8 cellular contexts compared by ENCODE assay signal in the genomic region with DNA sequence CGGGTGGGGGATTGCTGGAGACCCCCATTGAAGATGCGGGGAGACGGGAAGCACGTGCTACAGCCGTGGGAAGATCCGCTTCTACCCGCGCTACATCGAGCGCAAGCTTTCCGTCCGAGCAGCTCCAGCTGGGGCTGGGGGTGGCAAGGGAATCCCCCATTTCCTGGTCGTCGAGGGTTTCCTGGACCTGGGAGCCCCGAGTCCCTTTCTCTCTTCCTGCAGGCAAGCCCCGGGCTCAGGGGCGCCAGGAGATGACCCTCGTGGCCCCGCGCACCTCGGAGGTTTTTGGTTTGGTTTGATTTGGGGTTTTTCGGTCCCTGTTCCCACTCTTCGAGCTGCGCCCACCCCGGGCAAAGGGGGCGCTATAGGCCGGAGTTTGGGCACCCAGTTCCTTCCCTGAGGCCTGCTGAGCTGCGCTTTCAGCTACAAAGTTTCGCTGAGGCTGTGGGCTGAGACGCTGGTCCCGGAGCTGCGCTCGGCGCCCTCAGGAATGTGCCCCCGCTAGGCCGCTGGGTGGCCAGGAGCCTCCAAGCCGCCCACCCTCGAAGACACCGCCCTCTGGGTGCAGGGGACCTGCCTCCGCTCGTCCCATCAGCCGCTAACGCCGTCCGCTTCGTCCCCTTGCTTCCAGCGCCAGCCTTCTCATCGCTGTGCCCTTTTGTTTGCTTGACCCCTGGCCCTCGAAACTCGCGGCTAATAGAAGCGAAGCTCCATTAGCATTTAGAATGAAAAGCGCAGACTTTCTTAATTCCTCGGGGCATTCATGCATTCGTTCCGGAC. TPM values are rescaled to one million over a fixed set of nuclear protein-coding genes. Genes with fewer than 3 reads are reported as not detected.
DNase-seq lines count a peak whose midpoint lies in the region; TF ChIP-seq lines count a peak whose summit lies in the region.

No MANE protein-coding gene starts in this region.

- peak overlapping the region; percentile 15 for H3K9ac ChIP-seq in neuronal stem cell (ENCODE audit: low read depth, low read length, poor library complexity)

- peak overlapping the region; percentile 98 for H3K4me3 Mint-ChIP-seq in activated T-cell treated with anti-CD3 and anti-CD28 coated beads, Interleukin-2, amount 50 U/mL, for 24 hours

- H3K27ac ChIP-seq in neuronal stem cell (replicated peaks; ENCODE audit: low read length) (no peak overlapping the region), uterus (no peak overlapping the region)

- H3K27me3 ChIP-seq in neuronal stem cell (ENCODE audit: control insufficient read depth in 3 of 3, insufficient read depth in 3 of 3, low read depth in 1 of 3, low read length in 3 of 3): peaks cover 0 to 65% (median 21%) of the 10 kb centered on the region in 3 experiments
- H3K27me3 ChIP-seq in uterus: no peaks in the 10 kb centered on the region

- H3K23ac ChIP-seq in neuronal stem cell (ENCODE audit: low read depth, low read length, poor library complexity): peak overlapping the region; percentile 82

- peaks cover 4% of the 10 kb centered on the region for H3K79me1 ChIP-seq in neuronal stem cell (ENCODE audit: low read depth, low read length)

- H3K18ac ChIP-seq in neuronal stem cell (ENCODE audit: low read length): peak overlapping the region; percentile 98

- no peak overlapping the region for H3K14ac ChIP-seq in neuronal stem cell (ENCODE audit: low read length)

- H3K27ac Mint-ChIP-seq in activated T-cell treated with anti-CD3 and anti-CD28 coated beads, Interleukin-2, amount 50 U/mL, for 24 hours: peak overlapping the region; percentile 99

- peaks cover 66% of the 10 kb centered on the region for H3K36me3 Mint-ChIP-seq in activated T-cell treated with anti-CD3 and anti-CD28 coated beads, Interleukin-2, amount 50 U/mL, for 24 hours (ENCODE audit: low read depth)

- TF ChIP-seq POLR2A in uterus (IDR thresholded peaks at IDR 0.05): no peak

- H3K4me1 Mint-ChIP-seq in activated T-cell treated with anti-CD3 and anti-CD28 coated beads, Interleukin-2, amount 50 U/mL, for 24 hours (ENCODE audit: low read depth): peaks cover 85% of the 10 kb centered on the region

- H3K9me3 ChIP-seq in neuronal stem cell (replicated peaks in 1 of 2; ENCODE audit: control insufficient read depth in 2 of 2, insufficient read depth in 1 of 2, low read depth in 1 of 2, low read length in 2 of 2): peaks cover 0 to 2% of the 10 kb centered on the region in 2 donors
- H3K9me3 ChIP-seq in uterus: no peaks in the 10 kb centered on the region

- intact Hi-C loops in uterus (cut with DNase I; ENCODE audit: low total_unique reads): loop anchor here (10.0 kb wide), 1 partner anchor 590 kb away; no protein-coding TSS in a partner anchor

- H3K4me3 ChIP-seq in GM08714 (ENCODE audit: low read length): peak overlapping the region; percentile 68; the same call in 1 of the 2 replicates
- H3K4me3 ChIP-seq in fibroblast of mammary gland (ENCODE audit: control insufficient read depth, low read depth, low read length): peak overlapping the region; percentile 81
- H3K4me3 ChIP-seq in neuronal stem cell (ENCODE audit: low read length in 2 of 2): peak overlapping the region; percentile 69 to 76
- H3K4me3 ChIP-seq in uterus: peak overlapping the region; percentile 57 to 81

- peaks cover 0 to 7% of the 10 kb centered on the region in 2 donors for H3K36me3 ChIP-seq in neuronal stem cell (replicated peaks in 1 of 2; ENCODE audit: control insufficient read depth in 2 of 2, insufficient read depth in 2 of 2, low read length in 2 of 2)
- no peaks in the 10 kb centered on the region for H3K36me3 ChIP-seq in uterus

- H3K4me2 ChIP-seq in neuronal stem cell (ENCODE audit: insufficient read depth, low read length, poor library complexity, severe bottlenecking): peak overlapping the region; percentile 100

- H3K9me3 Mint-ChIP-seq in activated T-cell treated with anti-CD3 and anti-CD28 coated beads, Interleukin-2, amount 50 U/mL, for 24 hours: no peaks in the 10 kb centered on the region

- H2BK120ac ChIP-seq in neuronal stem cell (ENCODE audit: low read depth, low read length): peak overlapping the region; percentile 28

- no peak overlapping the region for H2BK5ac ChIP-seq in neuronal stem cell (ENCODE audit: low read length)

- no peak overlapping the region for H4K91ac ChIP-seq in neuronal stem cell (ENCODE audit: low read depth, low read length, poor library complexity)

- H2AK5ac ChIP-seq in neuronal stem cell (ENCODE audit: low read depth, low read length): peak overlapping the region; percentile 18

- peak overlapping the region; percentile 98 for H2AFZ ChIP-seq in neuronal stem cell (ENCODE audit: low read length)

- H2BK15ac ChIP-seq in neuronal stem cell (ENCODE audit: low read length): peak overlapping the region; percentile 98

- no peak overlapping the region for H3K4ac ChIP-seq in neuronal stem cell (ENCODE audit: low read length)

- H3K27me3 Mint-ChIP-seq in activated T-cell treated with anti-CD3 and anti-CD28 coated beads, Interleukin-2, amount 50 U/mL, for 24 hours: peaks cover 28% of the 10 kb centered on the region

- DNase-seq in MV-4-11 (lab: John Stamatoyannopoulos, UW): peak; percentile 13
- peak; percentile 79 for DNase-seq in activated T-cell treated with anti-CD3 and anti-CD28 coated beads, Interleukin-2, amount 50 U/mL, for 24 hours
- no peak for DNase-seq in fibroblast of mammary gland (ENCODE audit: low read depth)
- DNase-seq in neuronal stem cell (ENCODE audit: low spot score): peak; percentile 80
- peak; percentile 19 to 35 for DNase-seq in uterus
- DNase-seq in middle frontal gyrus (ENCODE audit: extremely low spot score, low spot score): no peak
- DNase-seq in NCI-H345 treated with DMSO at 0.1 percent for 48 hours (lab: John Stamatoyannopoulos, UW; ENCODE audit: unreplicated experiment): no peak

- TF ChIP-seq CTCF in fibroblast of mammary gland (conservative IDR thresholded peaks at IDR 0.05; ENCODE audit: control insufficient read depth, insufficient read depth, low read depth, low read length) (peak; percentile 44), uterus (IDR thresholded peaks at IDR 0.05) (peak in 3 of 4 experiments; percentile 22 to 30 (median 24))

- no CpG with 5 or more reads among the region's 56 CpGs for WGBS in neuronal stem cell (ENCODE audit: extremely low coverage in 2 of 2, insufficient read length in 2 of 2, insufficient replicate concordance in 1 of 2), 2 donors

- H3K4me1 ChIP-seq in neuronal stem cell (ENCODE audit: control insufficient read depth in 2 of 2, insufficient read depth in 1 of 2, low read depth in 1 of 2, low read length in 2 of 2): peaks cover 2 to 16% of the 10 kb centered on the region in 2 donors
- peaks cover 0 to 12% of the 10 kb centered on the region in 2 donors for H3K4me1 ChIP-seq in uterus

- peak overlapping the region; percentile 87 for H4K8ac ChIP-seq in neuronal stem cell (ENCODE audit: low read depth, low read length)

- H2BK12ac ChIP-seq in neuronal stem cell (ENCODE audit: low read length): no peak overlapping the region

RNA-seq across cellular contexts. Expression of a gene that starts 2.9 kb away (rescaled TPM):
- 1.3 TPM for polyA plus RNA-seq in neuronal stem cell (2013, experiment 1 of 2)
- 1.3 TPM for polyA plus RNA-seq in neuronal stem cell (2013, experiment 2 of 2)
- total RNA-seq in uterus: 1 to 10 TPM in 3 of 4 donors, under 1 TPM in 1; under 0.01 to 5.5 (median 2.0) TPM

Comparison
In these comparisons a context has a peak if more than half of its experiments do, and no peak if none do; other contexts are left out.
1. DNase-seq: peak in MV-4-11 (single experiment), activated T-cell treated with anti-CD3 and anti-CD28 coated beads, Interleukin-2, amount 50 U/mL, for 24 hours (single experiment), neuronal stem cell (single experiment) and uterus (2 of 2); none in fibroblast of mammary gland (single experiment), middle frontal gyrus (single experiment) and NCI-H345 treated with DMSO at 0.1 percent for 48 hours (single experiment).
2. Peak in every context shown above with its lines, with median percentiles within 50 percentile points of each other: H3K4me3 ChIP-seq.